ENCODE assay signal across 1 cellular context in genomic region chr10:122469848-122470247, GRCh38.
TF ChIP-seq lines count a peak whose summit lies in the region.

No MANE protein-coding gene starts in this region.

TF ChIP-seq in A549, 52 proteins besides CTCF, POLR2A, EP300 and RAD21 (continued from another document):
- TF ChIP-seq REST (IDR thresholded peaks at IDR 0.05) (no peak), HOXB13 (CRISPR knock-in tag; IDR thresholded peaks at IDR 0.05; ENCODE audit: low read depth) (no peak), NR3C1 (IDR thresholded peaks at IDR 0.05) (no peak), JUNB (IDR thresholded peaks at IDR 0.05) (no peak), MYC (IDR thresholded peaks at IDR 0.05; ENCODE audit: borderline replicate concordance, low read length) (no peak), KDM5A (IDR thresholded peaks at IDR 0.05) (no peak), ATOH8 (CRISPR knock-in tag; IDR thresholded peaks at IDR 0.05; ENCODE audit: low read depth) (no peak), CEBPB (IDR thresholded peaks at IDR 0.05) (no peak), HDAC2 (IDR thresholded peaks at IDR 0.05) (no peak)
